Comparison of ENCODE assay signal across 21 cellular contexts in the genomic region with DNA sequence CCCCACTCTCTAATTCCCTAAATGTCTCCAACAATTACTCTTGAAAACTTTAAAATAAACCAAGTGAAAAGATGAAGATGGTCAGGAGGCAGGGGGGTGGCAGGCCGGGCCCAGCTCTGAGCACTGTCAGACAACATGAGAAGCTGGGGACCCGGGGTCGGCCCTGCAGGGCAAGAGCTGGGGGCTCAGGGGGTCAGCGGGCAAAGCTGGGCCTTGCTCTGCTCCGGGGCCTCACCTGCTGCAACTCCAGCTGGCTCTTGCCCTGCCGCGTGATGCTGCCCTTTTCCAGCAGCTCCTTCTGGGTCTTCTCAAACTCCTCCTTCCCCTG. TPM values are rescaled to one million over a fixed set of nuclear protein-coding genes. Genes with fewer than 3 reads are reported as not detected.
DNase-seq lines count a peak whose midpoint lies in the region; ATAC-seq, FAIRE-seq and TF ChIP-seq lines count a peak whose summit lies in the region.
"Had no signal": no experiment of that assay in that cellular context is flagged by ENCODE, and none has a peak within 500 bp of the region (broad histone marks: within the 10 kb centered on the region; RNA-seq: fewer than 3 reads in every experiment).

No MANE protein-coding gene starts in this region.

- FAIRE-seq in kidney (lab: Jason Lieb, UNC): no peak
- FAIRE-seq: A204.1, islet of Langerhans had no signal

- H3K4me1 Mint-ChIP-seq in chondrocyte (ENCODE audit: low read depth) (peaks cover 38% of the 10 kb centered on the region), nephron (peaks cover 16% of the 10 kb centered on the region), type B pancreatic cell (ENCODE audit: unreplicated experiment) (peaks cover 4% of the 10 kb centered on the region)

- no peak overlapping the region for H3K4me3 ChIP-seq in cardiac muscle cell
- no peak overlapping the region for H3K4me3 ChIP-seq in kidney (ENCODE audit: low read length in 2 of 2)
- H3K4me3 ChIP-seq: mucosa of descending colon, testis had no signal

- ATAC-seq in Right ventricle myocardium inferior: no peak
- ATAC-seq in HG02885 (IDR thresholded peaks at IDR 0.05; ENCODE audit: poor library complexity, unreplicated experiment): no peak

- H3K9me3 ChIP-seq in cardiac muscle cell (ENCODE audit: low read depth) (no peaks in the 10 kb centered on the region), kidney (ENCODE audit: control insufficient read depth in 1 of 2, low read length in 2 of 2) (no peaks in the 10 kb centered on the region)
- H3K9me3 ChIP-seq: mucosa of descending colon, testis had no signal

- TF ChIP-seq CTCF in cardiac muscle cell (IDR thresholded peaks at IDR 0.05; ENCODE audit: low read depth, low read length) (no peak), chondrocyte (IDR thresholded peaks at IDR 0.05) (no peak), nephron (IDR thresholded peaks at IDR 0.05; ENCODE audit: unreplicated experiment in 3 of 3) (no peak), type B pancreatic cell (conservative IDR thresholded peaks at IDR 0.05) (no peak), kidney (IDR thresholded peaks at IDR 0.05; ENCODE audit: borderline replicate concordance, extremely low read depth, insufficient read depth) (no peak)

- H3K36me3 Mint-ChIP-seq in chondrocyte (ENCODE audit: low read depth) (peaks cover 31% of the 10 kb centered on the region), nephron (ENCODE audit: low read depth) (peaks cover 33% of the 10 kb centered on the region), type B pancreatic cell (peaks cover 16% of the 10 kb centered on the region)
- H3K36me3 Mint-ChIP-seq: activated naive CD8-positive, alpha-beta T cell treated with anti-CD3 and anti-CD28 coated beads, Interleukin-2, amount 10 ng/mL, durations not matched to agents 7 days and 5 days; CD4-positive, alpha-beta memory T cell had no signal

- H3K27me3 ChIP-seq in cardiac muscle cell: no peaks in the 10 kb centered on the region
- H3K27me3 ChIP-seq: testis had no signal

- intact Hi-C loops in Right ventricle myocardium inferior (cut with DNase I) (no loop called here), kidney (cut with DNase I) (loop anchor here (5.0 kb wide), 1 partner anchor 154 kb away; no protein-coding TSS in a partner anchor)

- H3K27me3 Mint-ChIP-seq in chondrocyte (ENCODE audit: low read depth): no peaks in the 10 kb centered on the region
- H3K27me3 Mint-ChIP-seq in nephron (ENCODE audit: low read depth): peaks cover 3% of the 10 kb centered on the region
- no peaks in the 10 kb centered on the region for H3K27me3 Mint-ChIP-seq in type B pancreatic cell
- H3K27me3 Mint-ChIP-seq: CD4-positive, alpha-beta memory T cell had no signal

- no peak overlapping the region for H3K4me3 Mint-ChIP-seq in chondrocyte (ENCODE audit: unreplicated experiment)
- H3K4me3 Mint-ChIP-seq in nephron: no peak overlapping the region
- H3K4me3 Mint-ChIP-seq in type B pancreatic cell: no peak overlapping the region
- H3K4me3 Mint-ChIP-seq: activated CD4-positive, alpha-beta T cell treated with anti-CD3 and anti-CD28 coated beads, Interleukin-2, amount 10 ng/mL, durations not matched to agents 7 days and 5 days; activated naive CD8-positive, alpha-beta T cell treated with anti-CD3 and anti-CD28 coated beads, Interleukin-2, amount 10 ng/mL, durations not matched to agents 7 days and 5 days; activated T-cell treated with anti-CD3 and anti-CD28 coated beads, Interleukin-2, amount 50 U/mL, for 4 hours; CD4-positive, alpha-beta memory T cell had no signal

- H3K9me3 Mint-ChIP-seq in chondrocyte (ENCODE audit: low read depth): no peaks in the 10 kb centered on the region
- no peaks in the 10 kb centered on the region for H3K9me3 Mint-ChIP-seq in nephron
- H3K9me3 Mint-ChIP-seq in type B pancreatic cell: no peaks in the 10 kb centered on the region
- H3K9me3 Mint-ChIP-seq: activated CD4-positive, alpha-beta T cell treated with anti-CD3 and anti-CD28 coated beads, Interleukin-2, amount 10 ng/mL, durations not matched to agents 7 days and 5 days; activated naive CD8-positive, alpha-beta T cell treated with anti-CD3 and anti-CD28 coated beads, Interleukin-2, amount 10 ng/mL, durations not matched to agents 7 days and 5 days; activated T-cell treated with anti-CD3 and anti-CD28 coated beads, Interleukin-2, amount 50 U/mL, for 4 hours; CD4-positive, alpha-beta memory T cell had no signal

- H3K4me1 ChIP-seq in cardiac muscle cell (ENCODE audit: low read depth) (peaks cover 8% of the 10 kb centered on the region), kidney (ENCODE audit: control insufficient read depth in 1 of 2, insufficient read depth in 1 of 2, low read depth in 1 of 2, low read length in 2 of 2) (peaks cover 14 to 21% of the 10 kb centered on the region in 2 donors)

- H3K27ac ChIP-seq in cardiac muscle cell: peak overlapping the region; percentile 81
- no peak overlapping the region for H3K27ac ChIP-seq in kidney (ENCODE audit: low read depth in 2 of 2, low read length in 2 of 2)

- DNase-seq in cardiac muscle cell (ENCODE audit: low read depth in 1 of 2, low spot score in 1 of 2) (no peak), Right ventricle myocardium inferior (ENCODE audit: missing footprints) (no peak), chondrocyte (ENCODE audit: low spot score) (no peak), type B pancreatic cell (ENCODE audit: extremely low spot score, unreplicated experiment) (no peak), kidney (no peak), HuH-7 (ENCODE audit: low spot score) (no peak)
- DNase-seq: NCI-H187, NCI-H524 treated with DMSO at 0.1 percent for 48 hours had no signal

- peaks cover 30% of the 10 kb centered on the region for H3K36me3 ChIP-seq in cardiac muscle cell
- peaks cover 10 to 40% of the 10 kb centered on the region in 2 donors for H3K36me3 ChIP-seq in kidney (ENCODE audit: control insufficient read depth in 1 of 2, insufficient read depth in 2 of 2, low read length in 2 of 2)

- peak overlapping the region in 1 of 2 donors; percentile 12 for H3K9ac ChIP-seq in kidney (ENCODE audit: low read length in 2 of 2)
- H3K9ac ChIP-seq: parathyroid adenoma had no signal

- H3K27ac Mint-ChIP-seq in chondrocyte (ENCODE audit: unreplicated experiment): peak overlapping the region; percentile 82
- H3K27ac Mint-ChIP-seq in nephron: peak overlapping the region; percentile 43 to 75 (median 72)
- peak overlapping the region; percentile 68 for H3K27ac Mint-ChIP-seq in type B pancreatic cell
- H3K27ac Mint-ChIP-seq: activated CD4-positive, alpha-beta T cell treated with anti-CD3 and anti-CD28 coated beads, Interleukin-2, amount 10 ng/mL, durations not matched to agents 7 days and 5 days had no signal

RNA-seq across cellular contexts. Expression of a gene that starts 14.8 kb away (rescaled TPM):
- total RNA-seq in cardiac muscle cell: not detected in 2 replicates
- 0.22 and 1.1 TPM in 2 replicates for polyA plus RNA-seq in cardiac muscle cell
- not detected for total RNA-seq in Right ventricle myocardium inferior
- not detected in 3 replicates for total RNA-seq in chondrocyte
- not detected in 2 replicates for total RNA-seq in type B pancreatic cell (ENCODE audit: low replicate concordance)
- total RNA-seq in kidney: not detected
- polyA plus RNA-seq in kidney (ENCODE audit: insufficient read depth, low read depth, low replicate concordance): not detected
- total RNA-seq: activated CD4-positive, alpha-beta T cell treated with anti-CD3 and anti-CD28 coated beads, Interleukin-2, amount 10 ng/mL, durations not matched to agents 7 days and 5 days; activated naive CD8-positive, alpha-beta T cell treated with anti-CD3 and anti-CD28 coated beads, Interleukin-2, amount 10 ng/mL, durations not matched to agents 7 days and 5 days; CD4-positive, alpha-beta memory T cell; epithelial cell of proximal tubule; PC-3 had no signal
- polyA plus RNA-seq: CD4-positive, alpha-beta memory T cell had no signal

RNA-seq across cellular contexts. Expression of a gene that starts 17.8 kb away (rescaled TPM):
- 105 and 121 TPM in 2 replicates for total RNA-seq in cardiac muscle cell
- 83.7 and 106 TPM in 2 replicates for polyA plus RNA-seq in cardiac muscle cell
- total RNA-seq in Right ventricle myocardium inferior: 76.7 TPM
- total RNA-seq in chondrocyte: 125 to 140 TPM (median 125 TPM) in 3 replicates
- total RNA-seq in type B pancreatic cell (ENCODE audit: low replicate concordance): 67.2 and 73.0 TPM in 2 replicates
- total RNA-seq in kidney: 123 TPM
- polyA plus RNA-seq in kidney (ENCODE audit: insufficient read depth, low read depth, low replicate concordance): 69.1 TPM
- total RNA-seq: activated naive CD8-positive, alpha-beta T cell treated with anti-CD3 and anti-CD28 coated beads, Interleukin-2, amount 10 ng/mL, durations not matched to agents 7 days and 5 days had no signal

RNA-seq across cellular contexts. Expression of a gene that starts 26.6 kb away (rescaled TPM):
- total RNA-seq in cardiac muscle cell (0.63 TPM in 1 of 2 replicates, not detected in the other), Right ventricle myocardium inferior (not detected), chondrocyte (not detected in 3 replicates), type B pancreatic cell (ENCODE audit: low replicate concordance) (not detected in 2 replicates), kidney (not detected)
- polyA plus RNA-seq in cardiac muscle cell (0.76 TPM in 1 of 2 replicates, not detected in the other), kidney (ENCODE audit: insufficient read depth, low read depth, low replicate concordance) (not detected)
- total RNA-seq: activated CD4-positive, alpha-beta T cell treated with anti-CD3 and anti-CD28 coated beads, Interleukin-2, amount 10 ng/mL, durations not matched to agents 7 days and 5 days; activated naive CD8-positive, alpha-beta T cell treated with anti-CD3 and anti-CD28 coated beads, Interleukin-2, amount 10 ng/mL, durations not matched to agents 7 days and 5 days; CD4-positive, alpha-beta memory T cell; epithelial cell of proximal tubule; mucosa of descending colon; PC-3 had no signal
- polyA plus RNA-seq: CD4-positive, alpha-beta memory T cell had no signal
